Comparison of ENCODE assay signal across 13 cellular contexts in genomic region chr7:93146036-93146435, GRCh38. TPM values are rescaled to one million over a fixed set of nuclear protein-coding genes. Genes with fewer than 3 reads are reported as not detected.
DNase-seq lines count a peak whose midpoint lies in the region; ATAC-seq, FAIRE-seq and TF ChIP-seq lines count a peak whose summit lies in the region.
"Had no signal": no experiment of that assay in that cellular context is flagged by ENCODE, and none has a peak within 500 bp of the region (broad histone marks: within the 10 kb centered on the region; RNA-seq: fewer than 3 reads in every experiment).

No MANE protein-coding gene starts in this region.

- no peaks in the 10 kb centered on the region for H3K27me3 Mint-ChIP-seq in stimulated activated naive CD8-positive, alpha-beta T cell treated with anti-CD3 and anti-CD28 coated beads, Interleukin-15, amount 100 ng/mL, for 72 hours

- no peak overlapping the region for H3K27ac ChIP-seq in fibroblast of lung (ENCODE audit: insufficient read depth, low read length)
- H3K27ac ChIP-seq: epithelial cell of prostate had no signal

- peaks cover 29 to 36% of the 10 kb centered on the region in 2 donors for H3K36me3 Mint-ChIP-seq in activated naive CD4-positive, alpha-beta T cell treated with anti-CD3 and anti-CD28 coated beads, Interleukin-2, amount 50 U/mL, for 72 hours

- H3K27ac Mint-ChIP-seq in activated naive CD4-positive, alpha-beta T cell treated with anti-CD3 and anti-CD28 coated beads, Interleukin-2, amount 50 U/mL, for 72 hours, result peak overlapping the region; percentile 12 to 97
- peak overlapping the region in 1 of 2 donors; percentile 17 for H3K27ac Mint-ChIP-seq in stimulated activated naive CD8-positive, alpha-beta T cell treated with anti-CD3 and anti-CD28 coated beads, Interleukin-15, amount 100 ng/mL, for 72 hours

- H3K4me2 ChIP-seq in fibroblast of lung (ENCODE audit: extremely low read depth, insufficient read depth, low read length), result peak overlapping the region; percentile 19

- FAIRE-seq in D721Med (lab: Jason Lieb, UNC), result no peak
- FAIRE-seq: H54 had no signal

- H3K36me3 ChIP-seq in fibroblast of lung (ENCODE audit: control insufficient read depth, insufficient read depth, low read length), result peaks cover 5% of the 10 kb centered on the region
- H3K36me3 ChIP-seq: BE2C had no signal

- H3K27me3 ChIP-seq in fibroblast of lung (ENCODE audit: control insufficient read depth, insufficient read depth, low read length), result no peaks in the 10 kb centered on the region

- peaks cover 38% of the 10 kb centered on the region for H3K4me1 Mint-ChIP-seq in stimulated activated naive CD8-positive, alpha-beta T cell treated with anti-CD3 and anti-CD28 coated beads, Interleukin-15, amount 100 ng/mL, for 72 hours

- H4K20me1 ChIP-seq in fibroblast of lung (ENCODE audit: control insufficient read depth, extremely low read depth, insufficient read depth, low read length), result no peaks in the 10 kb centered on the region

- H3K4me3 ChIP-seq in fibroblast of lung (replicated peaks in 1 of 4; ENCODE audit: control extremely low read depth in 1 of 4, insufficient read depth in 1 of 4, low read depth in 3 of 4, low read length in 4 of 4), result peak overlapping the region in 1 of 4 experiments; percentile 61

- no peak overlapping the region for H3K9ac ChIP-seq in fibroblast of lung (ENCODE audit: insufficient read depth, low read length)

- H3K4me3 Mint-ChIP-seq in stimulated activated naive CD8-positive, alpha-beta T cell treated with anti-CD3 and anti-CD28 coated beads, Interleukin-15, amount 100 ng/mL, for 72 hours, result peak overlapping the region; percentile 17 to 52

- H3K9me3 ChIP-seq in fibroblast of lung (ENCODE audit: control insufficient read depth, insufficient read depth, low read depth, low read length), result no peaks in the 10 kb centered on the region
- H3K9me3 ChIP-seq: BE2C had no signal

- no peaks in the 10 kb centered on the region for H3K79me2 ChIP-seq in fibroblast of lung (ENCODE audit: control insufficient read depth, insufficient read depth, low read length)

- no peak for ATAC-seq in activated naive CD4-positive, alpha-beta T cell treated with anti-CD3 and anti-CD28 coated beads, Interleukin-2, amount 50 U/mL, for 72 hours
- ATAC-seq in stimulated activated naive CD8-positive, alpha-beta T cell treated with anti-CD3 and anti-CD28 coated beads, Interleukin-15, amount 100 ng/mL, for 72 hours, result no peak

- H3K4me1 ChIP-seq in fibroblast of lung (ENCODE audit: control insufficient read depth, extremely low read depth, insufficient read depth, low read length), result peaks cover 2% of the 10 kb centered on the region
- H3K4me1 ChIP-seq: BE2C had no signal

- peaks cover 7% of the 10 kb centered on the region in 2 donors for H3K9me3 Mint-ChIP-seq in activated naive CD4-positive, alpha-beta T cell treated with anti-CD3 and anti-CD28 coated beads, Interleukin-2, amount 50 U/mL, for 72 hours
- H3K9me3 Mint-ChIP-seq in stimulated activated naive CD8-positive, alpha-beta T cell treated with anti-CD3 and anti-CD28 coated beads, Interleukin-15, amount 100 ng/mL, for 72 hours, result peaks cover 8 to 11% of the 10 kb centered on the region in 2 donors

- TF ChIP-seq CTCF in fibroblast of lung (conservative IDR thresholded peaks at IDR 0.05 in 1 of 2, IDR thresholded peaks at IDR 0.05 in 1 of 2; ENCODE audit: low read depth in 1 of 2, low read length in 2 of 2), result no peak
- no peak for TF ChIP-seq CTCF in D721Med (IDR thresholded peaks at IDR 0.05; ENCODE audit: insufficient read depth, missing control alignments)

- no peak overlapping the region for H2AFZ ChIP-seq in fibroblast of lung (ENCODE audit: low read length)

- DNase-seq in activated naive CD4-positive, alpha-beta T cell treated with anti-CD3 and anti-CD28 coated beads, Interleukin-2, amount 50 U/mL, for 72 hours (ENCODE audit: low spot score in 2 of 2), result no peak
- no peak for DNase-seq in activated naive CD4-positive, alpha-beta T cell treated with anti-CD3 and anti-CD28 coated beads, Interleukin-2, amount 50 U/mL, for 16 hours
- DNase-seq in NCI-H82 treated with DMSO at 0.1 percent for 48 hours (lab: John Stamatoyannopoulos, UW; ENCODE audit: unreplicated experiment) (peak; percentile 19), fibroblast of lung (ENCODE audit: low read depth in 2 of 2) (no peak), DMS153 treated with DMSO at 0.1 percent for 48 hours (lab: John Stamatoyannopoulos, UW; ENCODE audit: unreplicated experiment) (no peak), D721Med (ENCODE audit: insufficient read length, low spot score) (no peak), NCI-H2029 (lab: John Stamatoyannopoulos, UW) (no peak)
- no peak for DNase-seq in stimulated activated naive CD8-positive, alpha-beta T cell treated with anti-CD3 and anti-CD28 coated beads, Interleukin-15, amount 100 ng/mL, for 72 hours
- DNase-seq: BE2C, NCI-H1694 treated with DMSO at 0.1 percent for 48 hours, SW 1271 had no signal

RNA-seq across cellular contexts. Expression of gene SAMD9L, which starts 2.1 kb away (rescaled TPM):
- total RNA-seq in activated naive CD4-positive, alpha-beta T cell treated with anti-CD3 and anti-CD28 coated beads, Interleukin-2, amount 50 U/mL, for 72 hours, result 10 to 100 TPM in 1 of 2 donors, 1 to 10 TPM in 1; 9.3 to 35.2 TPM
- 15.7 and 23.9 TPM in 2 replicates for total RNA-seq in fibroblast of lung
- polyA plus RNA-seq in fibroblast of lung, result 8.6 and 11.8 TPM in 2 replicates
- 8.5 and 10.4 TPM in 2 replicates for polyA plus RNA-seq in fibroblast of lung (2012)
- polyA minus RNA-seq in fibroblast of lung (ENCODE audit: low replicate concordance), result 0.56 and 1.9 TPM in 2 replicates

RNA-seq across cellular contexts. Expression of gene SAMD9, which starts 28.3 kb away (rescaled TPM):
- total RNA-seq in activated naive CD4-positive, alpha-beta T cell treated with anti-CD3 and anti-CD28 coated beads, Interleukin-2, amount 50 U/mL, for 72 hours, result 10 to 100 TPM in 1 of 2 donors, 1 to 10 TPM in 1; 6.8 to 16.3 TPM
- 14.6 and 19.2 TPM in 2 replicates for total RNA-seq in fibroblast of lung
- 10.1 and 10.8 TPM in 2 replicates for polyA plus RNA-seq in fibroblast of lung
- polyA plus RNA-seq in fibroblast of lung (2012), result 7.3 TPM in 2 replicates
- 0.07 and 0.71 TPM in 2 replicates for polyA minus RNA-seq in fibroblast of lung (ENCODE audit: low replicate concordance)
